Comparison of ENCODE assay signal across 1 cellular context in genomic region chr22:32528984-32529982, GRCh38.
TF ChIP-seq lines count a peak whose summit lies in the region.

No MANE protein-coding gene starts in this region.

TF ChIP-seq in HepG2, 621 proteins besides CTCF, POLR2A, EP300 and RAD21 (continued from another document and continues in another):
- TF ChIP-seq SKIL (CRISPR knock-in tag; IDR thresholded peaks at IDR 0.05; ENCODE audit: borderline replicate concordance) (no peak; the same call in 1 of the 2 replicates), NCOR1 (IDR thresholded peaks at IDR 0.05; ENCODE audit: borderline replicate concordance, low read length) (peak; percentile 68; the same call in 1 of the 2 replicates), ZFP36L1 (CRISPR knock-in tag; IDR thresholded peaks at IDR 0.05) (no peak), ZNF788 (CRISPR knock-in tag; IDR thresholded peaks at IDR 0.05; ENCODE audit: borderline replicate concordance) (peak; percentile 56; the same call in 1 of the 2 replicates), SALL2 (CRISPR knock-in tag; IDR thresholded peaks at IDR 0.05) (0 out of 2 replicates have a peak, but pooled peaks have one; percentile 57), ZSCAN31 (CRISPR knock-in tag; IDR thresholded peaks at IDR 0.05; ENCODE audit: low read depth) (peak; percentile 52; the same call in 1 of the 2 replicates), FOXO4 (CRISPR knock-in tag; conservative IDR thresholded peaks at IDR 0.05) (no peak), ZNF614 (CRISPR knock-in tag; IDR thresholded peaks at IDR 0.05; ENCODE audit: borderline replicate concordance) (peak; percentile 81; the same call in 1 of the 2 replicates), SMYD3 (CRISPR knock-in tag; IDR thresholded peaks at IDR 0.05) (0 out of 2 replicates have a peak, but pooled peaks have one; percentile 13), YEATS4 (CRISPR knock-in tag; IDR thresholded peaks at IDR 0.05; ENCODE audit: borderline replicate concordance) (peak; percentile 79; the same call in 1 of the 2 replicates), ZNF557 (CRISPR knock-in tag; IDR thresholded peaks at IDR 0.05) (peak; percentile 67; the same call in 1 of the 2 replicates), KAT7 (CRISPR knock-in tag; IDR thresholded peaks at IDR 0.05; ENCODE audit: borderline replicate concordance) (peak; percentile 61; the same call in 1 of the 2 replicates), KDM5B (CRISPR knock-in tag; IDR thresholded peaks at IDR 0.05; ENCODE audit: borderline replicate concordance) (peak; percentile 50; the same call in 1 of the 2 replicates), ZFP37 (CRISPR knock-in tag; IDR thresholded peaks at IDR 0.05; ENCODE audit: borderline replicate concordance) (0 out of 2 replicates have a peak, but pooled peaks have one; percentile 79), E2F2 (CRISPR knock-in tag; IDR thresholded peaks at IDR 0.05; ENCODE audit: borderline replicate concordance) (no peak), HNF4A (CRISPR knock-in tag; IDR thresholded peaks at IDR 0.05) (peak; percentile 82), MAX (IDR thresholded peaks at IDR 0.05) (peak; percentile 27; the same call in 1 of the 2 replicates), MYPOP (CRISPR knock-in tag; IDR thresholded peaks at IDR 0.05) (0 out of 2 replicates have a peak, but pooled peaks have one; percentile 29), ZNF644 (CRISPR knock-in tag; IDR thresholded peaks at IDR 0.05; ENCODE audit: low read depth) (no peak), ZBTB7B (CRISPR knock-in tag; IDR thresholded peaks at IDR 0.05) (peak; percentile 61), STAG1 (CRISPR knock-in tag; IDR thresholded peaks at IDR 0.05) (peak; percentile 97), MYC (CRISPR knock-in tag; IDR thresholded peaks at IDR 0.05; ENCODE audit: borderline replicate concordance) (peak; percentile 58; the same call in 1 of the 2 replicates), TEAD3 (CRISPR knock-in tag; optimal IDR thresholded peaks at IDR 0.05; ENCODE audit: borderline replicate concordance) (peak; percentile 22), ZNF30 (CRISPR knock-in tag; IDR thresholded peaks at IDR 0.05) (no peak), XRCC5 (optimal IDR thresholded peaks at IDR 0.05; ENCODE audit: low read length) (peak; percentile 84), ZNF18 (CRISPR knock-in tag; IDR thresholded peaks at IDR 0.05; ENCODE audit: insufficient replicate concordance) (peak; percentile 81), IRF2 (CRISPR knock-in tag; IDR thresholded peaks at IDR 0.05) (no peak), ZNF562 (CRISPR knock-in tag; IDR thresholded peaks at IDR 0.05; ENCODE audit: borderline replicate concordance) (no peak), PAXIP1 (CRISPR knock-in tag; conservative IDR thresholded peaks at IDR 0.05) (peak; percentile 81), YY1 (IDR thresholded peaks at IDR 0.05; ENCODE audit: insufficient read depth, insufficient replicate concordance, low read depth, low read length) (peak; percentile 45), ARNTL (CRISPR knock-in tag; IDR thresholded peaks at IDR 0.05) (0 out of 2 replicates have a peak, but pooled peaks have one; percentile 7)
- TF ChIP-seq, protein P1, sequence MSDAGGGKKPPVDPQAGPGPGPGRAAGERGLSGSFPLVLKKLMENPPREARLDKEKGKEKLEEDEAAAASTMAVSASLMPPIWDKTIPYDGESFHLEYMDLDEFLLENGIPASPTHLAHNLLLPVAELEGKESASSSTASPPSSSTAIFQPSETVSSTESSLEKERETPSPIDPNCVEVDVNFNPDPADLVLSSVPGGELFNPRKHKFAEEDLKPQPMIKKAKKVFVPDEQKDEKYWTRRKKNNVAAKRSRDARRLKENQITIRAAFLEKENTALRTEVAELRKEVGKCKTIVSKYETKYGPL (CRISPR knock-in tag; IDR thresholded peaks at IDR 0.05), result no peak
- TF ChIP-seq, protein P2, sequence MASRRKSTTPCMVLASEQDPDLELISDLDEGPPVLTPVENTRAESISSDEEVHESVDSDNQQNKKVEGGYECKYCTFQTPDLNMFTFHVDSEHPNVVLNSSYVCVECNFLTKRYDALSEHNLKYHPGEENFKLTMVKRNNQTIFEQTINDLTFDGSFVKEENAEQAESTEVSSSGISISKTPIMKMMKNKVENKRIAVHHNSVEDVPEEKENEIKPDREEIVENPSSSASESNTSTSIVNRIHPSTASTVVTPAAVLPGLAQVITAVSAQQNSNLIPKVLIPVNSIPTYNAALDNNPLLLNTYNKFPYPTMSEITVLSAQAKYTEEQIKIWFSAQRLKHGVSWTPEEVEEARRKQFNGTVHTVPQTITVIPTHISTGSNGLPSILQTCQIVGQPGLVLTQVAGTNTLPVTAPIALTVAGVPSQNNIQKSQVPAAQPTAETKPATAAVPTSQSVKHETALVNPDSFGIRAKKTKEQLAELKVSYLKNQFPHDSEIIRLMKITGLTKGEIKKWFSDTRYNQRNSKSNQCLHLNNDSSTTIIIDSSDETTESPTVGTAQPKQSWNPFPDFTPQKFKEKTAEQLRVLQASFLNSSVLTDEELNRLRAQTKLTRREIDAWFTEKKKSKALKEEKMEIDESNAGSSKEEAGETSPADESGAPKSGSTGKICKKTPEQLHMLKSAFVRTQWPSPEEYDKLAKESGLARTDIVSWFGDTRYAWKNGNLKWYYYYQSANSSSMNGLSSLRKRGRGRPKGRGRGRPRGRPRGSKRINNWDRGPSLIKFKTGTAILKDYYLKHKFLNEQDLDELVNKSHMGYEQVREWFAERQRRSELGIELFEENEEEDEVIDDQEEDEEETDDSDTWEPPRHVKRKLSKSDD (CRISPR knock-in tag; IDR thresholded peaks at IDR 0.05; ENCODE audit: low read depth), result peak; percentile 24; the same call in 1 of the 2 replicates
- TF ChIP-seq, protein P3, sequence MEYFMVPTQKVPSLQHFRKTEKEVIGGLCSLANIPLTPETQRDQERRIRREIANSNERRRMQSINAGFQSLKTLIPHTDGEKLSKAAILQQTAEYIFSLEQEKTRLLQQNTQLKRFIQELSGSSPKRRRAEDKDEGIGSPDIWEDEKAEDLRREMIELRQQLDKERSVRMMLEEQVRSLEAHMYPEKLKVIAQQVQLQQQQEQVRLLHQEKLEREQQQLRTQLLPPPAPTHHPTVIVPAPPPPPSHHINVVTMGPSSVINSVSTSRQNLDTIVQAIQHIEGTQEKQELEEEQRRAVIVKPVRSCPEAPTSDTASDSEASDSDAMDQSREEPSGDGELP (IDR thresholded peaks at IDR 0.05; ENCODE audit: borderline replicate concordance, low read depth), result peak; percentile 82; the same call in 1 of the 2 replicates
- TF ChIP-seq, protein P4, sequence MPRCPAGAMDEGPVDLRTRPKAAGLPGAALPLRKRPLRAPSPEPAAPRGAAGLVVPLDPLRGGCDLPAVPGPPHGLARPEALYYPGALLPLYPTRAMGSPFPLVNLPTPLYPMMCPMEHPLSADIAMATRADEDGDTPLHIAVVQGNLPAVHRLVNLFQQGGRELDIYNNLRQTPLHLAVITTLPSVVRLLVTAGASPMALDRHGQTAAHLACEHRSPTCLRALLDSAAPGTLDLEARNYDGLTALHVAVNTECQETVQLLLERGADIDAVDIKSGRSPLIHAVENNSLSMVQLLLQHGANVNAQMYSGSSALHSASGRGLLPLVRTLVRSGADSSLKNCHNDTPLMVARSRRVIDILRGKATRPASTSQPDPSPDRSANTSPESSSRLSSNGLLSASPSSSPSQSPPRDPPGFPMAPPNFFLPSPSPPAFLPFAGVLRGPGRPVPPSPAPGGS (CRISPR knock-in tag; IDR thresholded peaks at IDR 0.05), result peak; percentile 62; the same call in 1 of the 2 replicates
- TF ChIP-seq, protein P5, sequence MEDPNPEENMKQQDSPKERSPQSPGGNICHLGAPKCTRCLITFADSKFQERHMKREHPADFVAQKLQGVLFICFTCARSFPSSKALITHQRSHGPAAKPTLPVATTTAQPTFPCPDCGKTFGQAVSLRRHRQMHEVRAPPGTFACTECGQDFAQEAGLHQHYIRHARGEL (CRISPR knock-in tag; IDR thresholded peaks at IDR 0.05), result peak; percentile 39; the same call in 1 of the 2 replicates
